Comparison of ENCODE assay signal across 23 cellular contexts in the genomic region with DNA sequence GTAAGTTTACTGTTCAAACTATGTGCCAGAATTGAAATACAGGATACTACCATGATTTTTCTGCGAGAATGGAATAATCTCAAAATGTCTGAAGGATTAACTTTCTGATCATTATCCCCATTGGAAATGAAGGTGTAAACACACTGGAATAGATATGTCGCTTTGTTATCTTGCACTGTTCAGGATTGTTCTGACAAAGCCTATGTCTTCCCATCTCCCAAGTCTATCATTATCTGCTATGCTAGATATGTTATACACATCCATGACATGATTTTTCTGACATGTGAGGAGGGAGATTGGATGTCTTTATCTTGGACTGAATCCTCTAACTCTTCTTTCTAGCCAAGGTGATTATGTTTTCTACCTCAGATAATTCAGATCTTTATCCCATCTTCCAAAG.
"Had no signal": no experiment of that assay in that cellular context is flagged by ENCODE, and none has a peak within 500 bp of the region (broad histone marks: within the 10 kb centered on the region; RNA-seq: fewer than 3 reads in every experiment).

No MANE protein-coding gene starts in this region.

- H3K4me3 ChIP-seq: stomach, suprapubic skin, testis, thoracic aorta, thyroid gland, tibial nerve, transverse colon, upper lobe of left lung, upper lobe of right lung, uterus, vagina had no signal

- H3K4me1 ChIP-seq: stomach, suprapubic skin, testis, thyroid gland, tibial nerve, transverse colon, upper lobe of left lung, upper lobe of right lung, uterus, vagina had no signal

- H3K27me3 ChIP-seq: stomach, suprapubic skin, testis, thyroid gland, tibial nerve, transverse colon, upper lobe of left lung, upper lobe of right lung, uterus, vagina had no signal

- H3K36me3 ChIP-seq: stomach, suprapubic skin, thoracic aorta, thyroid gland, tibial nerve, transverse colon, upper lobe of left lung, upper lobe of right lung, uterus, vagina had no signal

- FAIRE-seq: urothelium cell line had no signal

- DNase-seq: stimulated activated CD4-positive, alpha-beta T cell treated with anti-CD3 and anti-CD28 coated beads, Interleukin-2, amount 100 ng/mL, for 24 hours; stimulated activated CD4-positive, alpha-beta T cell treated with anti-CD3 and anti-CD28 coated beads, Interleukin-2, amount 100 ng/mL, for 48 hours; stimulated activated CD4-positive, alpha-beta T cell treated with anti-CD3 and anti-CD28 coated beads, Interleukin-4, amount 100 ng/mL, for 1 hour; stimulated activated CD4-positive, alpha-beta T cell treated with anti-CD3 and anti-CD28 coated beads, Interleukin-4, amount 100 ng/mL, for 4 hours; stimulated activated CD8-positive, alpha-beta memory T cell treated with anti-CD3 and anti-CD28 coated beads, Interleukin-4, amount 100 ng/mL, for 48 hours; stimulated activated naive B cell treated with anti-CD40 and anti-IgM and Interleukin-4, amounts not matched to agents 10 μg/mL and 1 μg/mL and 100 μg/mL, for 72 hours; stimulated activated naive CD4-positive, alpha-beta T cell; stimulated activated naive CD4-positive, alpha-beta T cell treated with Interleukin-2 at 50 U/mL for 16 hours; stimulated activated naive CD8-positive, alpha-beta T cell treated with anti-CD3 and anti-CD28 coated beads, Interleukin-15, amount 100 ng/mL, for 72 hours; stimulated activated naive CD8-positive, alpha-beta T cell treated with anti-CD3 and anti-CD28 coated beads, Interleukin-15, Interleukin-2, amounts not matched to agents 100 U/mL and 50 U/mL, for 24 hours; stomach; substantia nigra; testis; thyroid gland; transverse colon; upper lobe of left lung; upper lobe of right lung; uterus had no signal

- H3K9me3 ChIP-seq: suprapubic skin, testis, thoracic aorta, thyroid gland, transverse colon, uterus, vagina had no signal

- H3K27ac ChIP-seq: stomach, suprapubic skin, testis, thoracic aorta, thyroid gland, tibial nerve, transverse colon, upper lobe of left lung, upper lobe of right lung, uterus, vagina had no signal
